Comparison of ENCODE assay signal across 12 cellular contexts in genomic region chr7:120991570-120991969, GRCh38. TPM values are rescaled to one million over a fixed set of nuclear protein-coding genes. Genes with fewer than 3 reads are reported as not detected.
DNase-seq lines count a peak whose midpoint lies in the region; ATAC-seq, FAIRE-seq and TF ChIP-seq lines count a peak whose summit lies in the region.
"Had no signal": no experiment of that assay in that cellular context is flagged by ENCODE, and none has a peak within 500 bp of the region (broad histone marks: within the 10 kb centered on the region; RNA-seq: fewer than 3 reads in every experiment).

No MANE protein-coding gene starts in this region.

- TF ChIP-seq CTCF in astrocyte (IDR thresholded peaks at IDR 0.05; ENCODE audit: insufficient read depth, low read depth, low read length) (no peak), left lung (IDR thresholded peaks at IDR 0.05) (no peak), thyroid gland (IDR thresholded peaks at IDR 0.05) (no peak)

- peaks cover 28% of the 10 kb centered on the region for H3K4me1 Mint-ChIP-seq in astrocyte (ENCODE audit: low read depth, unreplicated experiment)
- peaks cover 24% of the 10 kb centered on the region for H3K4me1 Mint-ChIP-seq in T-helper 17 cell

- H3K27me3 Mint-ChIP-seq in astrocyte (ENCODE audit: low read depth, unreplicated experiment): no peaks in the 10 kb centered on the region
- peaks cover 59% of the 10 kb centered on the region for H3K27me3 Mint-ChIP-seq in T-helper 17 cell

- H3K9me3 Mint-ChIP-seq in astrocyte (ENCODE audit: unreplicated experiment): no peaks in the 10 kb centered on the region
- H3K9me3 Mint-ChIP-seq: naive thymus-derived CD4-positive, alpha-beta T cell had no signal

- intact Hi-C loops in left lung (cut with DNase I) (no loop called here), thyroid gland (cut with DNase I) (no loop called here)

- peak overlapping the region; percentile 69 for H3K27ac ChIP-seq in astrocyte (ENCODE audit: low read depth, low read length)
- H3K27ac ChIP-seq in left lung: peak overlapping the region; percentile 25 to 91
- peak overlapping the region in 2 of 3 donors; percentile 9 to 23 for H3K27ac ChIP-seq in thyroid gland

- H3K9me3 ChIP-seq in astrocyte (ENCODE audit: insufficient read depth, low read depth, low read length) (no peaks in the 10 kb centered on the region), left lung (no peaks in the 10 kb centered on the region), thyroid gland (no peaks in the 10 kb centered on the region), T-helper 17 cell (ENCODE audit: control insufficient read depth, low read length, poor library complexity, severe bottlenecking) (no peaks in the 10 kb centered on the region)

- H3K9ac ChIP-seq in astrocyte (ENCODE audit: low read length): peak overlapping the region; percentile 71

- H3K4me1 ChIP-seq in astrocyte (ENCODE audit: insufficient read depth, low read length) (peaks cover 20% of the 10 kb centered on the region), left lung (peaks cover 0 to 57% of the 10 kb centered on the region in 2 donors), thyroid gland (peaks cover 0 to 4% of the 10 kb centered on the region in 2 donors)

- H3K79me2 ChIP-seq in astrocyte (ENCODE audit: insufficient read depth, low read length): peaks cover 4% of the 10 kb centered on the region

- ATAC-seq in left lung (no peak), T-helper 17 cell (no peak)
- ATAC-seq: naive thymus-derived CD4-positive, alpha-beta T cell had no signal

- H3K36me3 Mint-ChIP-seq in astrocyte (ENCODE audit: low read depth, unreplicated experiment) (no peaks in the 10 kb centered on the region), T-helper 17 cell (ENCODE audit: low read depth) (no peaks in the 10 kb centered on the region)
- H3K36me3 Mint-ChIP-seq: naive thymus-derived CD4-positive, alpha-beta T cell had no signal

- H3K4me2 ChIP-seq in astrocyte (ENCODE audit: low read length): peak overlapping the region; percentile 87

- H3K36me3 ChIP-seq in astrocyte (ENCODE audit: insufficient read depth, low read length) (no peaks in the 10 kb centered on the region), left lung (no peaks in the 10 kb centered on the region), thyroid gland (no peaks in the 10 kb centered on the region)

- H3K27me3 ChIP-seq in astrocyte (ENCODE audit: insufficient read depth, low read length): no peaks in the 10 kb centered on the region
- H3K27me3 ChIP-seq in left lung: peaks cover 0 to 34% of the 10 kb centered on the region in 2 donors
- H3K27me3 ChIP-seq in thyroid gland: no peaks in the 10 kb centered on the region

- H3K4me3 Mint-ChIP-seq in astrocyte (ENCODE audit: unreplicated experiment): peak overlapping the region; percentile 77
- H3K4me3 Mint-ChIP-seq in T-helper 17 cell: no peak overlapping the region
- H3K4me3 Mint-ChIP-seq: naive thymus-derived CD4-positive, alpha-beta T cell had no signal

- no peak overlapping the region for H2AFZ ChIP-seq in astrocyte (ENCODE audit: low read depth, low read length)

- FAIRE-seq in astrocyte (lab: Jason Lieb, UNC): no peak
- no peak for FAIRE-seq in GM19239 (lab: Jason Lieb, UNC)

- no peaks in the 10 kb centered on the region for H4K20me1 ChIP-seq in astrocyte (ENCODE audit: insufficient read depth, low read length)

- no peak for TF ChIP-seq POLR2A in thyroid gland (IDR thresholded peaks at IDR 0.05)

- 54 to 57% methylated on average over 2 of the region's 2 CpGs for WGBS in thyroid gland, 2 donors

- peak overlapping the region; percentile 43 for H3K4me3 ChIP-seq in astrocyte (ENCODE audit: insufficient read depth, low read depth, low read length)
- H3K4me3 ChIP-seq in left lung: peak overlapping the region in 1 of 2 donors; percentile 13
- H3K4me3 ChIP-seq in thyroid gland (replicated peaks in 1 of 3): no peak overlapping the region

- H3K27ac Mint-ChIP-seq in astrocyte (ENCODE audit: unreplicated experiment) (peak overlapping the region; percentile 88), T-helper 17 cell (no peak overlapping the region)
- H3K27ac Mint-ChIP-seq: naive thymus-derived CD4-positive, alpha-beta T cell had no signal

- DNase-seq in HCEC 1CT (peak; percentile 91), astrocyte (ENCODE audit: low read depth) (peak; percentile 79), left lung (no peak), thyroid gland (no peak), T-helper 17 cell (no peak), NCI-H1436 (lab: John Stamatoyannopoulos, UW) (no peak), GM19239 (ENCODE audit: insufficient read length, low spot score) (no peak)
- no peak for DNase-seq in activated effector memory CD4-positive, alpha-beta T cell treated with anti-CD3 and anti-CD28 coated beads, Interleukin-2, amount 50 U/mL, for 16 hours
- DNase-seq: GOT3; naive thymus-derived CD4-positive, alpha-beta T cell; NCI-H524 treated with DMSO at 0.1 percent for 48 hours; stimulated activated CD4-positive, alpha-beta T cell treated with anti-CD3 and anti-CD28 coated beads, Interleukin-4, amount 100 ng/mL, for 1 hour had no signal

RNA-seq across cellular contexts. Expression of gene CPED1, which starts 3.1 kb away (rescaled TPM):
- total RNA-seq in astrocyte (6.0 and 6.1 TPM in 2 replicates), left lung (10 to 100 TPM in 1 of 2 donors, 1 to 10 TPM in 1; 8.8 to 14.1 TPM), thyroid gland (10 to 100 TPM in 2 of 4 donors, 1 to 10 TPM in 2; 7.4 to 19.6 (median 11.4) TPM), T-helper 17 cell (under 1 TPM; 0.40 to 0.99 TPM)

RNA-seq across cellular contexts. Expression of gene ING3, which starts 41.0 kb away (rescaled TPM):
- total RNA-seq in astrocyte (6.5 and 8.6 TPM in 2 replicates), left lung (10 to 100 TPM; 13.1 to 17.8 TPM), thyroid gland (10 to 100 TPM; 23.7 to 40.8 (median 37.1) TPM), T-helper 17 cell (10 to 100 TPM; 32.8 to 41.2 TPM)

Comparison
In these comparisons a context has a peak if more than half of its experiments do, and no peak if none do; other contexts are left out.
1. DNase-seq: peak in HCEC 1CT (single experiment) and astrocyte (single experiment); none in left lung (0 of 2), thyroid gland (0 of 2), T-helper 17 cell (0 of 3), activated effector memory CD4-positive, alpha-beta T cell treated with anti-CD3 and anti-CD28 coated beads, Interleukin-2, amount 50 U/mL, for 16 hours (single experiment), NCI-H1436 (single experiment) and GM19239 (single experiment).
2. H3K27ac ChIP-seq: peak in every context shown above with its lines; median percentile 69 in astrocyte; 58 in left lung; 16 in thyroid gland.